ENCODE assay signal across 12 cellular contexts in the genomic region with DNA sequence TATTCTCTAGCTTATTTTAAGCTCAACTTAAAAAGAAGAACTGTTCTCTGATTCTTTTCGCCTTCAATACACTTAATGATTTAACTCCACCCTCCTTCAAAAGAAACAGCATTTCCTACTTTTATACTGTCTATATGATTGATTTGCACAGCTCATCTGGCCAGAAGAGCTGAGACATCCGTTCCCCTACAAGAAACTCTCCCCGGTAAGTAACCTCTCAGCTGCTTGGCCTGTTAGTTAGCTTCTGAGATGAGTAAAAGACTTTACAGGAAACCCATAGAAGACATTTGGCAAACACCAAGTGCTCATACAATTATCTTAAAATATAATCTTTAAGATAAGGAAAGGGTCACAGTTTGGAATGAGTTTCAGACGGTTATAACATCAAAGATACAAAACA. TPM values are rescaled to one million over a fixed set of nuclear protein-coding genes. Genes with fewer than 3 reads are reported as not detected.
A peak's percentile ranks its signal among the peaks of the same experiment; 100 is the strongest.
DNase-seq lines count a peak whose midpoint lies in the region; ATAC-seq and TF ChIP-seq lines count a peak whose summit lies in the region.
"Had no signal": no experiment of that assay in that cellular context is flagged by ENCODE, and none has a peak within 500 bp of the region (broad histone marks: within the 10 kb centered on the region; RNA-seq: fewer than 3 reads in every experiment).

Gene CCR5 (plus strand): TSS at position 163 of the 400 bp plus-strand sequence. CDS start 1,957 bp downstream, outside the sequence.

- H3K27me3 Mint-ChIP-seq in activated naive CD4-positive, alpha-beta T cell treated with anti-CD3 and anti-CD28 coated beads for 36 hours (ENCODE audit: low read depth) = peaks cover 26% of the 10 kb centered on the region
- H3K27me3 Mint-ChIP-seq in activated CD8-positive, alpha-beta T cell treated with anti-CD3 and anti-CD28 coated beads, Interleukin-2, amount 10 ng/mL, durations not matched to agents 7 days and 5 days (ENCODE audit: low read depth) = no peaks in the 10 kb centered on the region
- H3K27me3 Mint-ChIP-seq in memory B cell = no peaks in the 10 kb centered on the region

- no peak for TF ChIP-seq EP300 in upper lobe of left lung (IDR thresholded peaks at IDR 0.05)

- CTCF ChIA-PET in activated naive CD4-positive, alpha-beta T cell treated with anti-CD3 and anti-CD28 coated beads for 36 hours (lab: Charles Lee) = interaction anchor here (1.1 to 6.7 kb wide), 15 partner anchors 7 to 292 kb away, joined by 3 to 63 read pairs (median 10); partner anchors contain the start of gene CCR2
- CTCF ChIA-PET in activated CD8-positive, alpha-beta T cell treated with anti-CD3 and anti-CD28 coated beads, Interleukin-2, amount 10 ng/mL, durations not matched to agents 7 days and 5 days (lab: Charles Lee) = interaction anchor here (0.6 to 13.5 kb wide), 39 partner anchors 8 to 431 kb away, joined by 3 to 371 read pairs (median 9); partner anchors contain the start of genes CCR1, CCR2 and CXCR6

- H3K27me3 ChIP-seq in upper lobe of left lung = no peaks in the 10 kb centered on the region
- H3K27me3 ChIP-seq: ascending aorta had no signal

- TF ChIP-seq POLR2A in upper lobe of left lung (IDR thresholded peaks at IDR 0.05) = peak in 1 of 4 donors; percentile 49

- peak; percentile 35 for DNase-seq in activated naive CD4-positive, alpha-beta T cell treated with anti-CD3 and anti-CD28 coated beads for 36 hours
- DNase-seq in activated naive CD4-positive, alpha-beta T cell treated with anti-CD3 and anti-CD28 coated beads, Interleukin-2, amount 50 U/mL, for 16 hours = no peak
- DNase-seq in activated CD8-positive, alpha-beta T cell treated with anti-CD3 and anti-CD28 coated beads, Interleukin-2, amount 10 ng/mL, durations not matched to agents 7 days and 5 days = peak; percentile 71
- DNase-seq in memory B cell (ENCODE audit: low spot score in 2 of 2) = no peak
- DNase-seq in upper lobe of left lung = no peak
- DNase-seq in activated gamma-delta T cell (lab: John Stamatoyannopoulos, UW) = no peak
- no peak for DNase-seq in NCI-H1105 (lab: John Stamatoyannopoulos, UW)
- DNase-seq: erythroblast, NCI-H1417 treated with DMSO at 0.1 percent for 48 hours had no signal

- peak within 1 kb of the TSS; percentile 11 to 51 (median 27) for H3K27ac ChIP-seq in upper lobe of left lung
- H3K27ac ChIP-seq: ascending aorta had no signal

- peaks cover 31% of the 10 kb centered on the region for H3K4me1 Mint-ChIP-seq in activated naive CD4-positive, alpha-beta T cell treated with anti-CD3 and anti-CD28 coated beads for 36 hours (ENCODE audit: low read depth)
- peaks cover 89% of the 10 kb centered on the region for H3K4me1 Mint-ChIP-seq in activated CD8-positive, alpha-beta T cell treated with anti-CD3 and anti-CD28 coated beads, Interleukin-2, amount 10 ng/mL, durations not matched to agents 7 days and 5 days (ENCODE audit: low read depth)
- peaks cover 22% of the 10 kb centered on the region for H3K4me1 Mint-ChIP-seq in memory B cell

- no peak within 1 kb of the TSS for H3K4me3 Mint-ChIP-seq in activated naive CD4-positive, alpha-beta T cell treated with anti-CD3 and anti-CD28 coated beads for 36 hours
- peak within 1 kb of the TSS; percentile 77 for H3K4me3 Mint-ChIP-seq in activated CD8-positive, alpha-beta T cell treated with anti-CD3 and anti-CD28 coated beads, Interleukin-2, amount 10 ng/mL, durations not matched to agents 7 days and 5 days
- H3K4me3 Mint-ChIP-seq in memory B cell = peak within 1 kb of the TSS; percentile 16

- 18 to 27% methylated on average over 4 of the region's 4 CpGs for WGBS in upper lobe of left lung, 2 donors

- POLR2A ChIA-PET in activated CD8-positive, alpha-beta T cell treated with anti-CD3 and anti-CD28 coated beads, Interleukin-2, amount 10 ng/mL, durations not matched to agents 7 days and 5 days (lab: Charles Lee) = interaction anchor here (0.6 to 6.0 kb wide), 17 partner anchors 11 to 378 kb away, joined by 3 to 63 read pairs (median 10); partner anchors contain the start of genes CCR1 and CCR2

- peak within 1 kb of the TSS in 3 of 4 donors; percentile 6 to 15 (median 12) for H3K4me3 ChIP-seq in upper lobe of left lung
- H3K4me3 ChIP-seq: ascending aorta had no signal

- no peaks in the 10 kb centered on the region for H3K36me3 Mint-ChIP-seq in activated naive CD4-positive, alpha-beta T cell treated with anti-CD3 and anti-CD28 coated beads for 36 hours (ENCODE audit: low read depth)
- peaks cover 50% of the 10 kb centered on the region for H3K36me3 Mint-ChIP-seq in activated CD8-positive, alpha-beta T cell treated with anti-CD3 and anti-CD28 coated beads, Interleukin-2, amount 10 ng/mL, durations not matched to agents 7 days and 5 days (ENCODE audit: low read depth)
- H3K36me3 Mint-ChIP-seq in memory B cell = no peaks in the 10 kb centered on the region

- TF ChIP-seq CTCF in upper lobe of left lung (IDR thresholded peaks at IDR 0.05) = no peak

- H3K27ac Mint-ChIP-seq in activated naive CD4-positive, alpha-beta T cell treated with anti-CD3 and anti-CD28 coated beads for 36 hours = no peak within 1 kb of the TSS
- H3K27ac Mint-ChIP-seq in activated CD8-positive, alpha-beta T cell treated with anti-CD3 and anti-CD28 coated beads, Interleukin-2, amount 10 ng/mL, durations not matched to agents 7 days and 5 days = peak within 1 kb of the TSS; percentile 81
- peak within 1 kb of the TSS; percentile 72 for H3K27ac Mint-ChIP-seq in memory B cell

- H3K4me1 ChIP-seq in upper lobe of left lung = peaks cover 13 to 35% (median 23%) of the 10 kb centered on the region in 4 donors
- H3K4me1 ChIP-seq: ascending aorta had no signal

- H3K9me3 Mint-ChIP-seq in activated naive CD4-positive, alpha-beta T cell treated with anti-CD3 and anti-CD28 coated beads for 36 hours = no peaks in the 10 kb centered on the region
- no peaks in the 10 kb centered on the region for H3K9me3 Mint-ChIP-seq in activated CD8-positive, alpha-beta T cell treated with anti-CD3 and anti-CD28 coated beads, Interleukin-2, amount 10 ng/mL, durations not matched to agents 7 days and 5 days (ENCODE audit: insufficient read depth)
- no peaks in the 10 kb centered on the region for H3K9me3 Mint-ChIP-seq in memory B cell

- peak; percentile 62 for ATAC-seq in activated CD8-positive, alpha-beta T cell treated with anti-CD3 and anti-CD28 coated beads, Interleukin-2, amount 10 ng/mL, durations not matched to agents 7 days and 5 days
- ATAC-seq in memory B cell (ENCODE audit: low read depth) (no peak), upper lobe of left lung (ENCODE audit: low FRiP score in 2 of 2) (no peak), GM19397 (IDR thresholded peaks at IDR 0.05; ENCODE audit: unreplicated experiment) (no peak)
- ATAC-seq: HCT116 had no signal

- no peaks in the 10 kb centered on the region for H3K9me3 ChIP-seq in upper lobe of left lung
- H3K9me3 ChIP-seq: ascending aorta had no signal

- intact Hi-C loops in activated naive CD4-positive, alpha-beta T cell treated with anti-CD3 and anti-CD28 coated beads for 36 hours (cut with micrococcal nuclease) = loop anchor here (1.0 to 5.0 kb wide), 6 partner anchors 70 to 432 kb away; no protein-coding TSS in a partner anchor

- no peaks in the 10 kb centered on the region for H3K36me3 ChIP-seq in upper lobe of left lung
- H3K36me3 ChIP-seq: ascending aorta had no signal

RNA-seq across cellular contexts. Expression of gene CCR5, which starts in this region (rescaled TPM):
- not detected for total RNA-seq in activated naive CD4-positive, alpha-beta T cell treated with anti-CD3 and anti-CD28 coated beads for 36 hours
- 10 to 100 TPM; 38.4 to 38.8 TPM for total RNA-seq in activated CD8-positive, alpha-beta T cell treated with anti-CD3 and anti-CD28 coated beads, Interleukin-2, amount 10 ng/mL, durations not matched to agents 7 days and 5 days
- 1 to 10 TPM in 5 of 6 donors, under 1 TPM in 1; 0.33 to 8.6 (median 3.1) TPM for total RNA-seq in upper lobe of left lung
- total RNA-seq: ascending aorta had no signal

Comparison
In these comparisons a context has a peak if more than half of its experiments do, and no peak if none do; other contexts are left out.
1. RNA of gene CCR5 (total RNA-seq): 38.4 to 38.8 TPM in activated CD8-positive, alpha-beta T cell treated with anti-CD3 and anti-CD28 coated beads, Interleukin-2, amount 10 ng/mL, durations not matched to agents 7 days and 5 days; 0.33 to 8.6 TPM in upper lobe of left lung and not detected in activated naive CD4-positive, alpha-beta T cell treated with anti-CD3 and anti-CD28 coated beads for 36 hours; every median in the first group is over 4 times any median in the second.
2. Peak in DNase-seq in activated naive CD4-positive, alpha-beta T cell treated with anti-CD3 and anti-CD28 coated beads for 36 hours; RNA of the gene not detected or under 1 TPM.